Comparison of ENCODE assay signal across 1 cellular context in genomic region chr1:88981506-88981905, GRCh38. TPM values are rescaled to one million over a fixed set of nuclear protein-coding genes. Genes with fewer than 3 reads are reported as not detected.
"Had no signal": no experiment of that assay in that cellular context is flagged by ENCODE, and none has a peak within 500 bp of the region (broad histone marks: within the 10 kb centered on the region; RNA-seq: fewer than 3 reads in every experiment).

No MANE protein-coding gene starts in this region.

RNA-seq across cellular contexts. Expression of gene GBP3, which starts 41.2 kb away (rescaled TPM):
- total RNA-seq: progenitor cell of endocrine pancreas had no signal
